31 cellular contexts compared by ENCODE assay signal in genomic region chr2:220297093-220297492, GRCh38.
"Had no signal": no experiment of that assay in that cellular context is flagged by ENCODE, and none has a peak within 500 bp of the region (broad histone marks: within the 10 kb centered on the region; RNA-seq: fewer than 3 reads in every experiment).

No MANE protein-coding gene starts in this region.

- H3K4me3 ChIP-seq: adrenal gland, body of pancreas, breast epithelium had no signal

- H3K27me3 ChIP-seq: adrenal gland, body of pancreas, brain microvascular endothelial cell, breast epithelium had no signal

- H3K36me3 ChIP-seq: adrenal gland, brain microvascular endothelial cell, breast epithelium had no signal

- H3K27ac ChIP-seq: adrenal gland, body of pancreas, brain microvascular endothelial cell, breast epithelium, VCaP had no signal

- ATAC-seq: activated CD8-positive, alpha-beta T cell treated with anti-CD3 and anti-CD28 coated beads for 36 hours; activated naive CD4-positive, alpha-beta T cell treated with anti-CD3 and anti-CD28 coated beads, Interleukin-2, amount 50 U/mL, for 72 hours; activated T-cell treated with anti-CD3 and anti-CD28 coated beads, Interleukin-2, amount 50 U/mL, for 4 hours; activated T-cell treated with anti-CD3 and anti-CD28 coated beads, Interleukin-2, amount 50 U/mL, for 72 hours; activated T-helper 17 cell treated with anti-CD3 and anti-CD28 coated beads, Interleukin-2, amount 50 U/mL, for 72 hours; body of pancreas had no signal

- DNase-seq: activated B cell treated with CpG ODN at 0.5 μM for 24 hours; activated CD4-positive, alpha-beta memory T cell treated with anti-CD3 and anti-CD28 coated beads for 36 hours; activated CD4-positive, alpha-beta T cell treated with anti-CD3 and anti-CD28 coated beads for 4 hours; activated CD4-positive, alpha-beta T cell treated with anti-CD3 and anti-CD28 coated beads, Interleukin-2, amount 10 ng/mL, durations not matched to agents 24 days and 14 days; activated CD4-positive, alpha-beta T cell treated with anti-CD3 and anti-CD28 coated beads, Interleukin-2, amount 50 U/mL, for 1 hour; activated CD4-positive, alpha-beta T cell treated with anti-CD3 and anti-CD28 coated beads, Interleukin-2, amount 50 U/mL, for 4 hours; activated CD4-positive, CD25-positive, alpha-beta regulatory T cell treated with anti-CD3 and anti-CD28 coated beads, Interleukin-2, amount 50 U/mL, for 72 hours; activated CD8-positive, alpha-beta memory T cell treated with anti-CD3 and anti-CD28 coated beads, Interleukin-2, amount 50 U/mL, for 4 hours; activated CD8-positive, alpha-beta T cell treated with anti-CD3 and anti-CD28 coated beads for 36 hours; activated effector memory CD4-positive, alpha-beta T cell treated with anti-CD3 and anti-CD28 coated beads, Interleukin-2, amount 50 U/mL, for 16 hours; activated gamma-delta T cell treated with Interleukin-2 at 50 U/mL for 16 hours; activated naive CD4-positive, alpha-beta T cell; activated naive CD4-positive, alpha-beta T cell treated with anti-CD3 and anti-CD28 coated beads for 36 hours; activated naive CD4-positive, alpha-beta T cell treated with anti-CD3 and anti-CD28 coated beads, Interleukin-2, amount 50 U/mL, for 16 hours; activated naive CD8-positive, alpha-beta T cell treated with anti-CD3 and anti-CD28 coated beads for 36 hours; activated T-cell treated with anti-CD3 and anti-CD28 coated beads for 4 hours; activated T-cell treated with anti-CD3 and anti-CD28 coated beads, Interleukin-2, amount 50 U/mL, for 1 hour; activated T-cell treated with anti-CD3 and anti-CD28 coated beads, Interleukin-2, amount 50 U/mL, for 4 hours; activated T-cell treated with anti-CD3 and anti-CD28 coated beads, Interleukin-2, amount 50 U/mL, for 72 hours; adrenal gland; amniotic stem cell; aorta; body of pancreas; brain microvascular endothelial cell; central memory CD4-positive, alpha-beta T cell; T-helper 2 cell; T-helper 9 cell had no signal

- H3K4me1 ChIP-seq: adrenal gland, body of pancreas, breast epithelium had no signal

- H3K9me3 ChIP-seq: adrenal gland, body of pancreas, breast epithelium had no signal
